In the genomic region with DNA sequence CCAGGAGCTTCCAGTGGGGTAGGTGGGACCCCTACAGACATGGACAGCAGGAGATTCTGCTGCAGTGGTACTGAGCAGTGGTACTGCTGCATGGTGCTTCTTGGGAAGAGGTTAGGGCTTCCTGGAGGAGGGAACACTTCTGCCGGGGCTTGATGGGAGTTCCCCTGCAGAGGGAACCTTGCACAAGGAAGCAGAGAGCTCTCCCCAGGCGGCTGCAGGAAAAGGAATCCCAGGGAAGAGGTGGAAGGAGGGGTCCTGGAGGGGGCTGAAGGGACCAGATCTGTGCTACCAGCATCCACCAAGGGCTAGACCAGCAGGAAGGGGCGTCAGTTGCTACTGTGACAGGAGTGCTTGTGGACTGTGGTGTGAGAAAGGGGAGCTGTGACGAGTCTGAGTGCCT, we compare ENCODE assay signal across 1 cellular context.
TF ChIP-seq lines count a peak whose summit lies in the region.

No MANE protein-coding gene starts in this region.

TF ChIP-seq in GM23338, 12 proteins besides CTCF, POLR2A, EP300 and RAD21:
- TF ChIP-seq, protein P1, sequence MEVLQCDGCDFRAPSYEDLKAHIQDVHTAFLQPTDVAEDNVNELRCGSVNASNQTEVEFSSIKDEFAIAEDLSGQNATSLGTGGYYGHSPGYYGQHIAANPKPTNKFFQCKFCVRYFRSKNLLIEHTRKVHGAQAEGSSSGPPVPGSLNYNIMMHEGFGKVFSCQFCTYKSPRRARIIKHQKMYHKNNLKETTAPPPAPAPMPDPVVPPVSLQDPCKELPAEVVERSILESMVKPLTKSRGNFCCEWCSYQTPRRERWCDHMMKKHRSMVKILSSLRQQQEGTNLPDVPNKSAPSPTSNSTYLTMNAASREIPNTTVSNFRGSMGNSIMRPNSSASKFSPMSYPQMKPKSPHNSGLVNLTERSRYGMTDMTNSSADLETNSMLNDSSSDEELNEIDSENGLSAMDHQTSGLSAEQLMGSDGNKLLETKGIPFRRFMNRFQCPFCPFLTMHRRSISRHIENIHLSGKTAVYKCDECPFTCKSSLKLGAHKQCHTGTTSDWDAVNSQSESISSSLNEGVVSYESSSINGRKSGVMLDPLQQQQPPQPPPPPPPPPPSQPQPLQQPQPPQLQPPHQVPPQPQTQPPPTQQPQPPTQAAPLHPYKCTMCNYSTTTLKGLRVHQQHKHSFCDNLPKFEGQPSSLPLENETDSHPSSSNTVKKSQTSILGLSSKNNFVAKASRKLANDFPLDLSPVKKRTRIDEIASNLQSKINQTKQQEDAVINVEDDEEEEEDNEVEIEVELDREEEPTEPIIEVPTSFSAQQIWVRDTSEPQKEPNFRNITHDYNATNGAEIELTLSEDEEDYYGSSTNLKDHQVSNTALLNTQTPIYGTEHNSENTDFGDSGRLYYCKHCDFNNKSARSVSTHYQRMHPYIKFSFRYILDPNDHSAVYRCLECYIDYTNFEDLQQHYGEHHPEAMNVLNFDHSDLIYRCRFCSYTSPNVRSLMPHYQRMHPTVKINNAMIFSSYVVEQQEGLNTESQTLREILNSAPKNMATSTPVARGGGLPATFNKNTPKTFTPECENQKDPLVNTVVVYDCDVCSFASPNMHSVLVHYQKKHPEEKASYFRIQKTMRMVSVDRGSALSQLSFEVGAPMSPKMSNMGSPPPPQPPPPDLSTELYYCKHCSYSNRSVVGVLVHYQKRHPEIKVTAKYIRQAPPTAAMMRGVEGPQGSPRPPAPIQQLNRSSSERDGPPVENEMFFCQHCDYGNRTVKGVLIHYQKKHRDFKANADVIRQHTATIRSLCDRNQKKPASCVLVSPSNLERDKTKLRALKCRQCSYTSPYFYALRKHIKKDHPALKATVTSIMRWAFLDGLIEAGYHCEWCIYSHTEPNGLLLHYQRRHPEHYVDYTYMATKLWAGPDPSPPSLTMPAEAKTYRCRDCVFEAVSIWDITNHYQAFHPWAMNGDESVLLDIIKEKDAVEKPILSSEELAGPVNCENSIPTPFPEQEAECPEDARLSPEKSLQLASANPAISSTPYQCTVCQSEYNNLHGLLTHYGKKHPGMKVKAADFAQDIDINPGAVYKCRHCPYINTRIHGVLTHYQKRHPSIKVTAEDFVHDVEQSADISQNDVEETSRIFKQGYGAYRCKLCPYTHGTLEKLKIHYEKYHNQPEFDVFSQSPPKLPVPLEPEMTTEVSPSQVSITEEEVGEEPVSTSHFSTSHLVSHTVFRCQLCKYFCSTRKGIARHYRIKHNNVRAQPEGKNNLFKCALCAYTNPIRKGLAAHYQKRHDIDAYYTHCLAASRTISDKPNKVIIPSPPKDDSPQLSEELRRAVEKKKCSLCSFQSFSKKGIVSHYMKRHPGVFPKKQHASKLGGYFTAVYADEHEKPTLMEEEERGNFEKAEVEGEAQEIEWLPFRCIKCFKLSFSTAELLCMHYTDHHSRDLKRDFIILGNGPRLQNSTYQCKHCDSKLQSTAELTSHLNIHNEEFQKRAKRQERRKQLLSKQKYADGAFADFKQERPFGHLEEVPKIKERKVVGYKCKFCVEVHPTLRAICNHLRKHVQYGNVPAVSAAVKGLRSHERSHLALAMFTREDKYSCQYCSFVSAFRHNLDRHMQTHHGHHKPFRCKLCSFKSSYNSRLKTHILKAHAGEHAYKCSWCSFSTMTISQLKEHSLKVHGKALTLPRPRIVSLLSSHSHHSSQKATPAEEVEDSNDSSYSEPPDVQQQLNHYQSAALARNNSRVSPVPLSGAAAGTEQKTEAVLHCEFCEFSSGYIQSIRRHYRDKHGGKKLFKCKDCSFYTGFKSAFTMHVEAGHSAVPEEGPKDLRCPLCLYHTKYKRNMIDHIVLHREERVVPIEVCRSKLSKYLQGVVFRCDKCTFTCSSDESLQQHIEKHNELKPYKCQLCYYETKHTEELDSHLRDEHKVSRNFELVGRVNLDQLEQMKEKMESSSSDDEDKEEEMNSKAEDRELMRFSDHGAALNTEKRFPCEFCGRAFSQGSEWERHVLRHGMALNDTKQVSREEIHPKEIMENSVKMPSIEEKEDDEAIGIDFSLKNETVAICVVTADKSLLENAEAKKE (CRISPR knock-in tag; IDR thresholded peaks at IDR 0.05): no peak
- no peak for TF ChIP-seq ZNF114 (CRISPR knock-in tag; IDR thresholded peaks at IDR 0.05)
- TF ChIP-seq, protein P2, sequence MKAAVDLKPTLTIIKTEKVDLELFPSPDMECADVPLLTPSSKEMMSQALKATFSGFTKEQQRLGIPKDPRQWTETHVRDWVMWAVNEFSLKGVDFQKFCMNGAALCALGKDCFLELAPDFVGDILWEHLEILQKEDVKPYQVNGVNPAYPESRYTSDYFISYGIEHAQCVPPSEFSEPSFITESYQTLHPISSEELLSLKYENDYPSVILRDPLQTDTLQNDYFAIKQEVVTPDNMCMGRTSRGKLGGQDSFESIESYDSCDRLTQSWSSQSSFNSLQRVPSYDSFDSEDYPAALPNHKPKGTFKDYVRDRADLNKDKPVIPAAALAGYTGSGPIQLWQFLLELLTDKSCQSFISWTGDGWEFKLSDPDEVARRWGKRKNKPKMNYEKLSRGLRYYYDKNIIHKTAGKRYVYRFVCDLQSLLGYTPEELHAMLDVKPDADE (IDR thresholded peaks at IDR 0.05): no peak
- TF ChIP-seq EZH2phosphoT487 (IDR thresholded peaks at IDR 0.05; ENCODE audit: unreplicated experiment): no peak
- no peak for TF ChIP-seq STAT1 (IDR thresholded peaks at IDR 0.05; ENCODE audit: unreplicated experiment)
- TF ChIP-seq, protein P3, sequence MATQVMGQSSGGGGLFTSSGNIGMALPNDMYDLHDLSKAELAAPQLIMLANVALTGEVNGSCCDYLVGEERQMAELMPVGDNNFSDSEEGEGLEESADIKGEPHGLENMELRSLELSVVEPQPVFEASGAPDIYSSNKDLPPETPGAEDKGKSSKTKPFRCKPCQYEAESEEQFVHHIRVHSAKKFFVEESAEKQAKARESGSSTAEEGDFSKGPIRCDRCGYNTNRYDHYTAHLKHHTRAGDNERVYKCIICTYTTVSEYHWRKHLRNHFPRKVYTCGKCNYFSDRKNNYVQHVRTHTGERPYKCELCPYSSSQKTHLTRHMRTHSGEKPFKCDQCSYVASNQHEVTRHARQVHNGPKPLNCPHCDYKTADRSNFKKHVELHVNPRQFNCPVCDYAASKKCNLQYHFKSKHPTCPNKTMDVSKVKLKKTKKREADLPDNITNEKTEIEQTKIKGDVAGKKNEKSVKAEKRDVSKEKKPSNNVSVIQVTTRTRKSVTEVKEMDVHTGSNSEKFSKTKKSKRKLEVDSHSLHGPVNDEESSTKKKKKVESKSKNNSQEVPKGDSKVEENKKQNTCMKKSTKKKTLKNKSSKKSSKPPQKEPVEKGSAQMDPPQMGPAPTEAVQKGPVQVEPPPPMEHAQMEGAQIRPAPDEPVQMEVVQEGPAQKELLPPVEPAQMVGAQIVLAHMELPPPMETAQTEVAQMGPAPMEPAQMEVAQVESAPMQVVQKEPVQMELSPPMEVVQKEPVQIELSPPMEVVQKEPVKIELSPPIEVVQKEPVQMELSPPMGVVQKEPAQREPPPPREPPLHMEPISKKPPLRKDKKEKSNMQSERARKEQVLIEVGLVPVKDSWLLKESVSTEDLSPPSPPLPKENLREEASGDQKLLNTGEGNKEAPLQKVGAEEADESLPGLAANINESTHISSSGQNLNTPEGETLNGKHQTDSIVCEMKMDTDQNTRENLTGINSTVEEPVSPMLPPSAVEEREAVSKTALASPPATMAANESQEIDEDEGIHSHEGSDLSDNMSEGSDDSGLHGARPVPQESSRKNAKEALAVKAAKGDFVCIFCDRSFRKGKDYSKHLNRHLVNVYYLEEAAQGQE (IDR thresholded peaks at IDR 0.05; ENCODE audit: unreplicated experiment): no peak
- no peak for TF ChIP-seq NANOG (IDR thresholded peaks at IDR 0.05; ENCODE audit: borderline replicate concordance)
- TF ChIP-seq ZNF331 (CRISPR knock-in tag; IDR thresholded peaks at IDR 0.05; ENCODE audit: low read depth): no peak
